Comparison of ENCODE assay signal across 27 cellular contexts in genomic region chr9:3447813-3448212, GRCh38.
DNase-seq lines count a peak whose midpoint lies in the region; ATAC-seq, FAIRE-seq and TF ChIP-seq lines count a peak whose summit lies in the region.
"Had no signal": no experiment of that assay in that cellular context is flagged by ENCODE, and none has a peak within 500 bp of the region (broad histone marks: within the 10 kb centered on the region; RNA-seq: fewer than 3 reads in every experiment).

No MANE protein-coding gene starts in this region.

- no TSS peak for BruUV-seq in A673 (replicated peaks; lab: Mats Ljungman, UMichigan)

- H3K27ac ChIP-seq in neural cell (ENCODE audit: low read length) (no peak overlapping the region), A673 (ENCODE audit: low read depth, low read length, poor library complexity, severe bottlenecking) (no peak overlapping the region), GM23338 (ENCODE audit: low read depth) (no peak overlapping the region)
- H3K27ac ChIP-seq: GM23248, HL-60, SK-N-MC had no signal

- no peak for TF ChIP-seq CTCF in D721Med (IDR thresholded peaks at IDR 0.05; ENCODE audit: insufficient read depth, missing control alignments)
- TF ChIP-seq CTCF in brain (conservative IDR thresholded peaks at IDR 0.05), result no peak
- no peak for TF ChIP-seq CTCF in neural cell (IDR thresholded peaks at IDR 0.05; ENCODE audit: poor library complexity, severe bottlenecking)
- no peak for TF ChIP-seq CTCF in A673 (conservative IDR thresholded peaks at IDR 0.05; ENCODE audit: low read depth, low read length)
- TF ChIP-seq CTCF in GM23338 (conservative IDR thresholded peaks at IDR 0.05; ENCODE audit: low read depth in 2 of 2), result no peak

- H3K4me1 ChIP-seq in A673 (ENCODE audit: insufficient read depth, low read length, poor library complexity, severe bottlenecking) (no peaks in the 10 kb centered on the region), GM23338 (ENCODE audit: insufficient read depth) (no peaks in the 10 kb centered on the region)

- ATAC-seq in GM23338, result no peak
- ATAC-seq: HepG2, K562 had no signal

- peak; percentile 41 for FAIRE-seq in D721Med (lab: Jason Lieb, UNC)
- FAIRE-seq: A204.1, GM12891, HepG2, K562 had no signal

- H3K4me3 Mint-ChIP-seq in brain (peak overlapping the region in 2 of 5 experiments; percentile 2 to 55), GM23338 (no peak overlapping the region)
- H3K4me3 Mint-ChIP-seq: B cell, CD14-positive monocyte had no signal

- H3K9me3 Mint-ChIP-seq in brain, result peaks cover 4 to 15% (median 12%) of the 10 kb centered on the region in 5 experiments
- H3K9me3 Mint-ChIP-seq in GM23338, result 0 out of 3 replicates have a peak, but pooled peaks cover 2% of the 10 kb centered on the region

- H3K27me3 Mint-ChIP-seq in brain (no peaks in the 10 kb centered on the region), GM23338 (ENCODE audit: insufficient read depth, low read depth, poor library complexity) (peaks cover 2% of the 10 kb centered on the region)
- H3K27me3 Mint-ChIP-seq: B cell had no signal

- H4K20me1 ChIP-seq in neural cell (ENCODE audit: insufficient read depth) (peaks cover 2% of the 10 kb centered on the region), GM23338 (replicated peaks; ENCODE audit: insufficient read depth) (no peaks in the 10 kb centered on the region)

- H3K36me3 ChIP-seq in neural cell (ENCODE audit: insufficient read depth, low read length) (no peaks in the 10 kb centered on the region), A673 (ENCODE audit: insufficient read depth, low read length, poor library complexity, severe bottlenecking) (no peaks in the 10 kb centered on the region), GM23338 (ENCODE audit: insufficient read depth) (no peaks in the 10 kb centered on the region)
- H3K36me3 ChIP-seq: HAP-1 had no signal

- no peak for TF ChIP-seq RAD21 in neural cell (conservative IDR thresholded peaks at IDR 0.05)

- H3K9me3 ChIP-seq in neural cell (ENCODE audit: low read length) (no peaks in the 10 kb centered on the region), A673 (ENCODE audit: low read depth, low read length, poor library complexity, severe bottlenecking) (no peaks in the 10 kb centered on the region)
- H3K9me3 ChIP-seq: HAP-1 had no signal

- CTCF ChIA-PET in A673 (lab: Charles Lee), result no interaction called here

- no peak overlapping the region for H3K9ac ChIP-seq in neural cell (ENCODE audit: low read length)
- H3K9ac ChIP-seq: GM23248 had no signal

- no peak overlapping the region for H3K4me3 ChIP-seq in neural cell (ENCODE audit: low read length)
- no peak overlapping the region for H3K4me3 ChIP-seq in A673 (ENCODE audit: low read depth, low read length, poor library complexity, severe bottlenecking)
- H3K4me3 ChIP-seq in GM23338, result no peak overlapping the region
- H3K4me3 ChIP-seq: GM23248, HAP-1, K562, SK-N-MC had no signal

- no peaks in the 10 kb centered on the region for H3K27me3 ChIP-seq in neural cell (ENCODE audit: insufficient read depth, low read depth, low read length)
- H3K27me3 ChIP-seq in A673 (replicated peaks; ENCODE audit: insufficient read depth, low read depth, low read length, poor library complexity), result no peaks in the 10 kb centered on the region
- no peaks in the 10 kb centered on the region for H3K27me3 ChIP-seq in GM23338 (ENCODE audit: insufficient read depth)

- H3F3A ChIP-seq in neural cell (ENCODE audit: insufficient read depth, low read length, poor library complexity, severe bottlenecking) (no peaks in the 10 kb centered on the region), GM23338 (replicated peaks; ENCODE audit: low read depth) (no peaks in the 10 kb centered on the region)

- POLR2A ChIA-PET in A673 (lab: Charles Lee; ENCODE audit: low non-redundant PET), result no interaction called here

- TF ChIP-seq EP300 in neural cell (conservative IDR thresholded peaks at IDR 0.05; ENCODE audit: poor library complexity, severe bottlenecking), result no peak

- intact Hi-C loops in A673 (cut with micrococcal nuclease; ENCODE audit: unreplicated experiment), result loop anchor here (5.0 kb wide), 1 partner anchor 116 kb away; no protein-coding TSS in a partner anchor

- peak overlapping the region; percentile 7 for H3K4me2 ChIP-seq in neural cell (ENCODE audit: low read length)
- H3K4me2 ChIP-seq in GM23338, result no peak overlapping the region

- H3K4me1 Mint-ChIP-seq in brain (peaks cover 31% of the 10 kb centered on the region), GM23338 (no peaks in the 10 kb centered on the region)
- H3K4me1 Mint-ChIP-seq: B cell, CD14-positive monocyte had no signal

- H3K79me2 ChIP-seq in neural cell (replicated peaks; ENCODE audit: insufficient read depth, low read length), result peaks cover 12% of the 10 kb centered on the region
- no peaks in the 10 kb centered on the region for H3K79me2 ChIP-seq in GM23338 (replicated peaks; ENCODE audit: insufficient read depth)

- H2AFZ ChIP-seq in neural cell (ENCODE audit: low read depth, low read length) (no peak overlapping the region), GM23338 (no peak overlapping the region)
- H2AFZ ChIP-seq: GM23248 had no signal

- H3K9me2 ChIP-seq in neural cell (ENCODE audit: insufficient read depth, low read length) (no peaks in the 10 kb centered on the region), GM23338 (ENCODE audit: insufficient read depth) (no peaks in the 10 kb centered on the region)

- DNase-seq in D721Med (ENCODE audit: insufficient read length, low spot score) (no peak), NCI-H69 (lab: John Stamatoyannopoulos, UW) (peak; percentile 45), A673 (ENCODE audit: low spot score) (no peak), cerebellar nuclear complex (lab: John Stamatoyannopoulos, UW) (no peak), GM23338 (ENCODE audit: low spot score) (no peak)
- DNase-seq: DND-41, GM23248, NCI-H1092, NCI-H2029, NCI-H2171, NCI-H345, NCI-H524, NCI-H82, OCI-M1, SHP77, T-helper 1 cell had no signal

- H3K27ac Mint-ChIP-seq in brain, result peak overlapping the region in 4 of 5 experiments; percentile 26 to 55 (median 40)
- H3K27ac Mint-ChIP-seq in GM23338, result no peak overlapping the region
- H3K27ac Mint-ChIP-seq: B cell, CD14-positive monocyte had no signal

- H3K36me3 Mint-ChIP-seq in brain, result peaks cover 60% of the 10 kb centered on the region
- no peaks in the 10 kb centered on the region; the same call in 2 of the 3 replicates for H3K36me3 Mint-ChIP-seq in GM23338 (ENCODE audit: low read depth)
- H3K36me3 Mint-ChIP-seq: CD14-positive monocyte had no signal

TF ChIP-seq in neural cell, 6 proteins besides CTCF, POLR2A, EP300 and RAD21 (continues in another document):
- TF ChIP-seq SMC3 (conservative IDR thresholded peaks at IDR 0.05; ENCODE audit: poor library complexity), result no peak
- TF ChIP-seq TAF1 (IDR thresholded peaks at IDR 0.05; ENCODE audit: low read depth), result no peak
- no peak for TF ChIP-seq POLR2AphosphoS5 (IDR thresholded peaks at IDR 0.05)
- TF ChIP-seq MXI1 (conservative IDR thresholded peaks at IDR 0.05; ENCODE audit: poor library complexity, severe bottlenecking), result no peak
- no peak for TF ChIP-seq EZH2 (IDR thresholded peaks at IDR 0.05; ENCODE audit: borderline replicate concordance, insufficient read depth, low read length, poor library complexity, severe bottlenecking)

TF ChIP-seq in GM23338, 12 proteins besides CTCF, POLR2A, EP300 and RAD21 (continues in another document):
- TF ChIP-seq ETS1 (IDR thresholded peaks at IDR 0.05), result no peak
